Comparison of ENCODE assay signal across 1 cellular context in genomic region chr9:137190315-137190853, GRCh38.
TF ChIP-seq lines count a peak whose summit lies in the region.

No MANE protein-coding gene starts in this region.

TF ChIP-seq in K562, 482 proteins besides CTCF, POLR2A, EP300 and RAD21:
- TF ChIP-seq TCFL5 (CRISPR knock-in tag; conservative IDR thresholded peaks at IDR 0.05) (no peak), ZNF212 (CRISPR knock-in tag; IDR thresholded peaks at IDR 0.05) (no peak), SNIP1 (IDR thresholded peaks at IDR 0.05; ENCODE audit: low read depth) (no peak), ZNF609 (CRISPR knock-in tag; IDR thresholded peaks at IDR 0.05; ENCODE audit: borderline replicate concordance) (no peak), FOXA3 (CRISPR knock-in tag; conservative IDR thresholded peaks at IDR 0.05 in 1 of 2, IDR thresholded peaks at IDR 0.05 in 1 of 2) (no peak), PTTG1 (tag; IDR thresholded peaks at IDR 0.05; ENCODE audit: low read depth) (no peak), GABPB1 (CRISPR knock-in tag; IDR thresholded peaks at IDR 0.05) (no peak), KAT7 (CRISPR knock-in tag; IDR thresholded peaks at IDR 0.05; ENCODE audit: borderline replicate concordance) (no peak), ZHX1 (conservative IDR thresholded peaks at IDR 0.05; ENCODE audit: low read length) (no peak), MTA2 (IDR thresholded peaks at IDR 0.05; ENCODE audit: low read depth) (no peak), TRIM24 (IDR thresholded peaks at IDR 0.05) (no peak), TFAM (CRISPR knock-in tag; conservative IDR thresholded peaks at IDR 0.05) (no peak), PCBP2 (IDR thresholded peaks at IDR 0.05; ENCODE audit: low read depth, low read length, poor library complexity, severe bottlenecking) (no peak), TRIM28 (IDR thresholded peaks at IDR 0.05) (no peak), MTA1 (IDR thresholded peaks at IDR 0.05; ENCODE audit: borderline replicate concordance) (no peak), MGA (IDR thresholded peaks at IDR 0.05) (no peak), SPI1 (IDR thresholded peaks at IDR 0.05; ENCODE audit: borderline replicate concordance, low read depth, low read length) (no peak)
- TF ChIP-seq, protein P1, sequence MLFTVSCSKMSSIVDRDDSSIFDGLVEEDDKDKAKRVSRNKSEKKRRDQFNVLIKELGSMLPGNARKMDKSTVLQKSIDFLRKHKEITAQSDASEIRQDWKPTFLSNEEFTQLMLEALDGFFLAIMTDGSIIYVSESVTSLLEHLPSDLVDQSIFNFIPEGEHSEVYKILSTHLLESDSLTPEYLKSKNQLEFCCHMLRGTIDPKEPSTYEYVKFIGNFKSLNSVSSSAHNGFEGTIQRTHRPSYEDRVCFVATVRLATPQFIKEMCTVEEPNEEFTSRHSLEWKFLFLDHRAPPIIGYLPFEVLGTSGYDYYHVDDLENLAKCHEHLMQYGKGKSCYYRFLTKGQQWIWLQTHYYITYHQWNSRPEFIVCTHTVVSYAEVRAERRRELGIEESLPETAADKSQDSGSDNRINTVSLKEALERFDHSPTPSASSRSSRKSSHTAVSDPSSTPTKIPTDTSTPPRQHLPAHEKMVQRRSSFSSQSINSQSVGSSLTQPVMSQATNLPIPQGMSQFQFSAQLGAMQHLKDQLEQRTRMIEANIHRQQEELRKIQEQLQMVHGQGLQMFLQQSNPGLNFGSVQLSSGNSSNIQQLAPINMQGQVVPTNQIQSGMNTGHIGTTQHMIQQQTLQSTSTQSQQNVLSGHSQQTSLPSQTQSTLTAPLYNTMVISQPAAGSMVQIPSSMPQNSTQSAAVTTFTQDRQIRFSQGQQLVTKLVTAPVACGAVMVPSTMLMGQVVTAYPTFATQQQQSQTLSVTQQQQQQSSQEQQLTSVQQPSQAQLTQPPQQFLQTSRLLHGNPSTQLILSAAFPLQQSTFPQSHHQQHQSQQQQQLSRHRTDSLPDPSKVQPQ (CRISPR knock-in tag; IDR thresholded peaks at IDR 0.05; ENCODE audit: borderline replicate concordance), result no peak
- TF ChIP-seq, protein P2, sequence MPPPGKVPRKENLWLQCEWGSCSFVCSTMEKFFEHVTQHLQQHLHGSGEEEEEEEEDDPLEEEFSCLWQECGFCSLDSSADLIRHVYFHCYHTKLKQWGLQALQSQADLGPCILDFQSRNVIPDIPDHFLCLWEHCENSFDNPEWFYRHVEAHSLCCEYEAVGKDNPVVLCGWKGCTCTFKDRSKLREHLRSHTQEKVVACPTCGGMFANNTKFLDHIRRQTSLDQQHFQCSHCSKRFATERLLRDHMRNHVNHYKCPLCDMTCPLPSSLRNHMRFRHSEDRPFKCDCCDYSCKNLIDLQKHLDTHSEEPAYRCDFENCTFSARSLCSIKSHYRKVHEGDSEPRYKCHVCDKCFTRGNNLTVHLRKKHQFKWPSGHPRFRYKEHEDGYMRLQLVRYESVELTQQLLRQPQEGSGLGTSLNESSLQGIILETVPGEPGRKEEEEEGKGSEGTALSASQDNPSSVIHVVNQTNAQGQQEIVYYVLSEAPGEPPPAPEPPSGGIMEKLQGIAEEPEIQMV (tag; conservative IDR thresholded peaks at IDR 0.05; ENCODE audit: low read depth), result no peak
